ENCODE assay signal across 9 cellular contexts in genomic region chr22:38454361-38455062, GRCh38. TPM values are rescaled to one million over a fixed set of nuclear protein-coding genes. Genes with fewer than 3 reads are reported as not detected.
DNase-seq lines count a peak whose midpoint lies in the region; ATAC-seq, FAIRE-seq and TF ChIP-seq lines count a peak whose summit lies in the region.
"Had no signal": no experiment of that assay in that cellular context is flagged by ENCODE, and none has a peak within 500 bp of the region (broad histone marks: within the 10 kb centered on the region; RNA-seq: fewer than 3 reads in every experiment).

No MANE protein-coding gene starts in this region.

- no peaks in the 10 kb centered on the region for H3K36me3 ChIP-seq in mucosa of descending colon (ENCODE audit: low read depth)
- H3K36me3 ChIP-seq: MG63 had no signal

- peak overlapping the region in 4 of 5 experiments; percentile 79 to 99 (median 88) for H3K27ac Mint-ChIP-seq in brain

- H3K4me1 Mint-ChIP-seq in brain: peaks cover 75% of the 10 kb centered on the region

- peak; percentile 23 for DNase-seq in stimulated activated CD4-positive, alpha-beta T cell treated with anti-CD3 and anti-CD28 coated beads, Interleukin-15, amount 100 ng/mL, for 24 hours
- no peak for DNase-seq in stimulated activated CD4-positive, alpha-beta T cell treated with anti-CD3 and anti-CD28 coated beads, Interleukin-4, amount 100 ng/mL, for 4 hours
- DNase-seq in mucosa of descending colon: no peak
- no peak for DNase-seq in RCC 7860 (ENCODE audit: low spot score)
- DNase-seq: MG63 had no signal

- H3K4me1 ChIP-seq in mucosa of descending colon (ENCODE audit: low read depth): peaks cover 11% of the 10 kb centered on the region

- ATAC-seq in mucosa of descending colon: peak; percentile 28
- ATAC-seq in GM18861 (IDR thresholded peaks at IDR 0.05; ENCODE audit: unreplicated experiment): no peak
- ATAC-seq in GM21737 (IDR thresholded peaks at IDR 0.05; ENCODE audit: unreplicated experiment): no peak
- no peak for ATAC-seq in HG03469 (IDR thresholded peaks at IDR 0.05; ENCODE audit: unreplicated experiment)

- H3K4me3 ChIP-seq in mucosa of descending colon: no peak overlapping the region
- H3K4me3 ChIP-seq: MG63 had no signal

- H3K27me3 Mint-ChIP-seq in brain: peaks cover 20% of the 10 kb centered on the region

- no peaks in the 10 kb centered on the region for H3K9me3 ChIP-seq in mucosa of descending colon
- H3K9me3 ChIP-seq: MG63 had no signal

- no peak for TF ChIP-seq CTCF in brain (conservative IDR thresholded peaks at IDR 0.05)
- no peak for TF ChIP-seq CTCF in mucosa of descending colon (IDR thresholded peaks at IDR 0.05)

- intact Hi-C loops in mucosa of descending colon (cut with DNase I, micrococcal nuclease): no loop called here

- peaks cover 0 to 8% (median 2%) of the 10 kb centered on the region in 5 experiments for H3K9me3 Mint-ChIP-seq in brain

- H3K36me3 Mint-ChIP-seq in brain: no peaks in the 10 kb centered on the region

- peak overlapping the region; percentile 84 to 90 (median 86) for H3K4me3 Mint-ChIP-seq in brain

- FAIRE-seq in RCC 7860 (lab: Jason Lieb, UNC): no peak

RNA-seq across cellular contexts. Expression of gene KCNJ4, which starts 0.5 kb away (rescaled TPM):
- polyA plus RNA-seq in brain (ENCODE audit: insufficient read depth, low read depth, low replicate concordance): 18.1 TPM
- not detected for total RNA-seq in mucosa of descending colon

RNA-seq across cellular contexts. Expression of gene KDELR3, which starts 13.4 kb away (rescaled TPM):
- 1.1 TPM for polyA plus RNA-seq in brain (ENCODE audit: insufficient read depth, low read depth, low replicate concordance)
- 10 to 100 TPM in 2 of 3 donors, 1 to 10 TPM in 1; 4.2 to 14.4 (median 11.3) TPM for total RNA-seq in mucosa of descending colon

RNA-seq across cellular contexts. Expression of gene DDX17, which starts 51.6 kb away (rescaled TPM):
- polyA plus RNA-seq in brain (ENCODE audit: insufficient read depth, low read depth, low replicate concordance): 88.0 TPM
- 100 to 1,000 TPM; 279 to 464 (median 363) TPM for total RNA-seq in mucosa of descending colon
